In the genomic region with DNA sequence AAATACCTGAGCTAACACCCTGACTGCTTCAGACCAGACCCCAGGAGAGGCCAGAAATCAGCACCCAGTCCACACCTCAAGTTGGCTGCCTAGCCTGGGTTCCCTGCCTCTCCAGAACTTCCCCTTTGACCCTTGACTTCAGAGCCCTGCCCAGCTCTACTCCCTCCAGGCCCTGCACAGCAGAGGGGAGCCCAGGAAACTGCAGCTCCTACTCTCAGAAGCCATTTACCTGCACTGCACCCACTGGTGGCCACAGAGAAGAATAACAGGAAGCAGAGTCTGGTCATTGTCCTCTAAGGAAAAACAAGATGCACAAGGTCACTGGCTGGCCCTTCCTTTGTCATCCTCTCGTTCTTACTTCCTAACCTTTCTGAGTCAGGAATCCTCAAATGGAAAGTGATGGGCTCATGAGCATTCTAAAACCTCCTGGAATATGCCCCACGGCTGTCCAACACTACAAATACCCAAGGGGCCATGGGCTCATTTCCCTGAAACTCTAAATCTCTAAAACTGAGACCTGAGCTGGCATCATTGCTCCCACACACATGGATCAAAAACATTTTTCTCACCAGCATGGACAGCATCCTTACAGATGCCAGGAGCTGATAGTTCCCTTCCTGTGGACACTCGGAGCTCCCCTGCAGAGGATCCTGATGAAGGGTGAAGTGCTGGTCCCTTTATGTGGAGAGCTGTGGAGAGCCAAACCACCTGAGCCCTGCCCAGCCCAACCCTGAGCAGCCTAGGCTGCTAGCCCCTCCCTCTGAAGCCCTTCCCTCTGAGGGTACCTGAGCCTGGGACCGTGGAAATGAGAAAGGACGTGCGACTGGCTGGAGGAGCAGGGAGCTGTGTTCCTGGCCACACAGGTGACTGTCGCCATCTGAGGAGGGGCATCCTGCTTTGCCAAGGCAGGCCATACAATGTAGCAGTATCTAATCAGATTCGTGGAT, we compare ENCODE assay signal across 9 cellular contexts. TPM values are rescaled to one million over a fixed set of nuclear protein-coding genes. Genes with fewer than 3 reads are reported as not detected.
DNase-seq lines count a peak whose midpoint lies in the region; ATAC-seq, FAIRE-seq and TF ChIP-seq lines count a peak whose summit lies in the region.
"Had no signal": no experiment of that assay in that cellular context is flagged by ENCODE, and none has a peak within 500 bp of the region (broad histone marks: within the 10 kb centered on the region; RNA-seq: fewer than 3 reads in every experiment).

A gene (minus strand): TSS at position 652 of the 947 bp plus-strand sequence. CDS start 68 bp downstream, at position 584.

- FAIRE-seq in small intestine (lab: Jason Lieb, UNC) = no peak

- H3K4me3 ChIP-seq in foreskin fibroblast (ENCODE audit: low read depth in 1 of 2, low read length in 2 of 2) = no peak within 1 kb of the TSS
- no peak within 1 kb of the TSS for H3K4me3 ChIP-seq in small intestine (ENCODE audit: low read depth in 1 of 2, low read length in 2 of 2)
- H3K4me3 ChIP-seq: SJCRH30 had no signal

- TF ChIP-seq CTCF in foreskin fibroblast (IDR thresholded peaks at IDR 0.05; ENCODE audit: low read depth, low read length) = peak; percentile 60

- no peaks in the 10 kb centered on the region for H3K4me1 ChIP-seq in small intestine (ENCODE audit: control insufficient read depth in 2 of 2, insufficient read depth in 1 of 2, low read depth in 1 of 2, low read length in 1 of 2)
- H3K4me1 ChIP-seq: SJCRH30 had no signal

- ATAC-seq in GM21619 (IDR thresholded peaks at IDR 0.05; ENCODE audit: unreplicated experiment) = peak; percentile 70

- no peaks in the 10 kb centered on the region for H3K9me3 ChIP-seq in small intestine (ENCODE audit: control insufficient read depth, low read depth)
- H3K9me3 ChIP-seq: SJCRH30 had no signal

- peak; percentile 74 for DNase-seq in COLO829 (ENCODE audit: low spot score)
- peak; percentile 39 for DNase-seq in NCI-H526 treated with DMSO at 0.1 percent for 48 hours (lab: John Stamatoyannopoulos, UW)
- DNase-seq in activated CD8-positive, alpha-beta memory T cell treated with anti-CD3 and anti-CD28 coated beads, Interleukin-2, amount 50 U/mL, for 48 hours = peak; percentile 64
- peak in 1 of 2 donors; percentile 8 for DNase-seq in foreskin fibroblast
- peak; percentile 81 for DNase-seq in small intestine
- no peak for DNase-seq in OCI-M2 (lab: John Stamatoyannopoulos, UW; ENCODE audit: unreplicated experiment)
- no peak for DNase-seq in anterior cingulate cortex (lab: John Stamatoyannopoulos, UW)

- 77 to 82% (median 80%) methylated on average over 8 of the region's 8 CpGs for WGBS in small intestine, 3 donors

- H3K36me3 ChIP-seq in small intestine (ENCODE audit: control insufficient read depth in 2 of 2, insufficient read depth in 2 of 2, low read length in 2 of 2) = no peaks in the 10 kb centered on the region
- H3K36me3 ChIP-seq: SJCRH30 had no signal

- no peaks in the 10 kb centered on the region for H3K27me3 ChIP-seq in small intestine (ENCODE audit: control insufficient read depth in 2 of 2, insufficient read depth in 2 of 2, low read length in 2 of 2)
- H3K27me3 ChIP-seq: SJCRH30 had no signal

- H3K27ac ChIP-seq in small intestine (ENCODE audit: low read depth in 1 of 2, low read length in 1 of 2) = no peak within 1 kb of the TSS
- H3K27ac ChIP-seq: SJCRH30 had no signal

RNA-seq across cellular contexts. Expression of the gene that starts here (rescaled TPM):
- polyA plus RNA-seq in small intestine = 100 to 1,000 TPM in 1 of 3 donors, 10 to 100 TPM in 2; 33.8 to 318 (median 90.2) TPM

Comparison
In these comparisons a context has a peak if more than half of its experiments do, and no peak if none do; other contexts are left out.
1. DNase-seq: peak in COLO829 (single experiment), NCI-H526 treated with DMSO at 0.1 percent for 48 hours (single experiment), activated CD8-positive, alpha-beta memory T cell treated with anti-CD3 and anti-CD28 coated beads, Interleukin-2, amount 50 U/mL, for 48 hours (single experiment) and small intestine (single experiment); none in OCI-M2 (single experiment) and anterior cingulate cortex (0 of 58).